ENCODE assay signal across 9 cellular contexts in genomic region chr2:202780514-202781021, GRCh38.
DNase-seq lines count a peak whose midpoint lies in the region; TF ChIP-seq lines count a peak whose summit lies in the region.
"Had no signal": no experiment of that assay in that cellular context is flagged by ENCODE, and none has a peak within 500 bp of the region (broad histone marks: within the 10 kb centered on the region; RNA-seq: fewer than 3 reads in every experiment).

No MANE protein-coding gene starts in this region.

- no peaks in the 10 kb centered on the region for H3K36me3 ChIP-seq in Caco-2 (ENCODE audit: control insufficient read depth, insufficient read depth, low read length)
- peaks cover 57% of the 10 kb centered on the region for H3K36me3 ChIP-seq in endodermal cell (ENCODE audit: control insufficient read depth, insufficient read depth, low read length)

- no peak for TF ChIP-seq CTCF in Caco-2 (IDR thresholded peaks at IDR 0.05; ENCODE audit: insufficient read depth in 1 of 2, low read depth in 1 of 2, low read length in 1 of 2, severe bottlenecking in 1 of 2, unreplicated experiment in 1 of 2)
- no peak for TF ChIP-seq CTCF in endodermal cell (conservative IDR thresholded peaks at IDR 0.05)

- DNase-seq in NCI-H526 (lab: John Stamatoyannopoulos, UW) (peak; percentile 45 to 69), NCI-H526 treated with DMSO at 0.1 percent for 48 hours (lab: John Stamatoyannopoulos, UW) (no peak), HCEC 1CT (peak; percentile 85), NCI-H226 (peak; percentile 48), myocyte (ENCODE audit: low read depth) (peak; percentile 58), iPS-NIHi7 (ENCODE audit: extremely low spot score) (no peak), Caco-2 (no peak), endodermal cell (no peak)

- H3K9me3 Mint-ChIP-seq in Caco-2 (ENCODE audit: unreplicated experiment) (no peaks in the 10 kb centered on the region), endodermal cell (no peaks in the 10 kb centered on the region)

- no peaks in the 10 kb centered on the region for H3K27me3 Mint-ChIP-seq in Caco-2 (ENCODE audit: insufficient read depth, unreplicated experiment)
- H3K27me3 Mint-ChIP-seq in endodermal cell (ENCODE audit: insufficient read depth): no peaks in the 10 kb centered on the region

- H3K4me1 Mint-ChIP-seq in Caco-2 (ENCODE audit: low read depth, unreplicated experiment) (no peaks in the 10 kb centered on the region), endodermal cell (no peaks in the 10 kb centered on the region)

- H3K27ac Mint-ChIP-seq in Caco-2 (ENCODE audit: unreplicated experiment): no peak overlapping the region
- H3K27ac Mint-ChIP-seq in endodermal cell: no peak overlapping the region

- H3K4me3 Mint-ChIP-seq in Caco-2 (ENCODE audit: unreplicated experiment): no peak overlapping the region
- H3K4me3 Mint-ChIP-seq in endodermal cell: no peak overlapping the region

- no peak overlapping the region for H3K9ac ChIP-seq in endodermal cell (ENCODE audit: extremely low read depth, low read length, poor library complexity, severe bottlenecking)

- intact Hi-C loops in Caco-2 (cut with micrococcal nuclease; ENCODE audit: unreplicated experiment): no loop called here

- no peaks in the 10 kb centered on the region for H3K9me3 ChIP-seq in Caco-2
- H3K9me3 ChIP-seq in endodermal cell (ENCODE audit: control insufficient read depth, low read length): no peaks in the 10 kb centered on the region

- H3K4me1 ChIP-seq in Caco-2: no peaks in the 10 kb centered on the region
- H3K4me1 ChIP-seq in endodermal cell (ENCODE audit: control insufficient read depth, insufficient read depth, low read length): no peaks in the 10 kb centered on the region

- CTCF ChIA-PET in Caco-2 (lab: Charles Lee): no interaction called here

- H3K36me3 Mint-ChIP-seq in Caco-2 (ENCODE audit: insufficient read depth, unreplicated experiment) (no peaks in the 10 kb centered on the region), endodermal cell (ENCODE audit: low read depth) (peaks cover 62% of the 10 kb centered on the region)

- BruUV-seq in Caco-2 (replicated peaks; lab: Mats Ljungman, UMichigan): no TSS peak

- no peak overlapping the region for H3K27ac ChIP-seq in endodermal cell (ENCODE audit: low read depth, low read length)
- H3K27ac ChIP-seq: 22Rv1 had no signal

- H3K27me3 ChIP-seq in Caco-2 (replicated peaks; ENCODE audit: control insufficient read depth, insufficient read depth, low read length) (no peaks in the 10 kb centered on the region), endodermal cell (ENCODE audit: control insufficient read depth, insufficient read depth, low read length, poor library complexity, severe bottlenecking) (no peaks in the 10 kb centered on the region)

- H3K4me3 ChIP-seq in Caco-2 (ENCODE audit: low read depth, low read length): no peak overlapping the region
- H3K4me3 ChIP-seq in endodermal cell (ENCODE audit: low read length): no peak overlapping the region

- POLR2A ChIA-PET in Caco-2 (lab: Charles Lee): no interaction called here

Comparison
In these comparisons a context has a peak if more than half of its experiments do, and no peak if none do; other contexts are left out.
1. DNase-seq: peak in NCI-H526 (2 of 2), HCEC 1CT (single experiment), NCI-H226 (single experiment) and myocyte (single experiment); none in NCI-H526 treated with DMSO at 0.1 percent for 48 hours (single experiment), iPS-NIHi7 (single experiment), Caco-2 (0 of 2) and endodermal cell (single experiment).